ENCODE assay signal across 21 cellular contexts in the genomic region with DNA sequence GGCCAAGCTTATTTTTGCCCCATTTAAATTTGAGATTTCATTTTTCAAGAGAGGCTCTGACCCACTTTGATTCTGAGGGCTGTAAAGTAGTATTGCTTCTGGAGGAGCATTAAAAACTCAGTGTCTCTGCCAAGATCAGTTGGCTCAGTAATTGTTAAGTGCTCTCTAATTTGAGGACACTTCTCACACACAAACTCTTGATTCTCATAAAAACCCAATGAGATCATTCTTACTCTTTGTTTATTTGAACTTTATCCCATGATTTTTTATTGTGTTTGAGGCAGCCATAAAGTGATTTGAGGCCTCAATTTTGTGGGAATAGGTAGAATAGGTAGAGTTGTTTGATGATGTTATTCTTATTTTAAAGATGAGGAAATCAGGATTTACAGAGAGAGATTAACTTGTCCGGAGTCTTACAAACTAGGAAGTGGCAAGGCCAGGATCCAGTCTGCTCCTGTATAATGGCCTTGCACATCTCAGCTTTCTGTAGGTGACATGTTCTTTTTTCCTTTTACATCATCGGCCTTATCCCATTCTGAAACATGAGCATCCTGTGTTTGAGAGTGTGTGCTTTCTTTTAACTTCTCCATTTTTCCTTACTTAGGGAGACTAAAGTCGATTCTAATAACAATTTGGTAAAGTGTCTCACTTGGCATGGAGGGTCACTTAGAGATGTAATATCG.
DNase-seq lines count a peak whose midpoint lies in the region; ATAC-seq, FAIRE-seq and TF ChIP-seq lines count a peak whose summit lies in the region.
"Had no signal": no experiment of that assay in that cellular context is flagged by ENCODE, and none has a peak within 500 bp of the region (broad histone marks: within the 10 kb centered on the region; RNA-seq: fewer than 3 reads in every experiment).

No MANE protein-coding gene starts in this region.

- FAIRE-seq in urothelium cell line (lab: Jason Lieb, UNC), result no peak
- FAIRE-seq in HTR-8/SVneo (lab: Jason Lieb, UNC), result no peak
- FAIRE-seq: GM12891, kidney had no signal

- no peak overlapping the region for H3K4me3 ChIP-seq in left lung
- H3K4me3 ChIP-seq in tibial nerve, result no peak overlapping the region

- ATAC-seq in left lung, result peak; percentile 79

- no peaks in the 10 kb centered on the region for H3K36me3 ChIP-seq in left lung
- H3K36me3 ChIP-seq in tibial nerve, result no peaks in the 10 kb centered on the region

- H3K4me1 ChIP-seq in left lung, result peaks cover 3 to 6% of the 10 kb centered on the region in 2 donors
- H3K4me1 ChIP-seq in tibial nerve, result peaks cover 0 to 29% (median 0%) of the 10 kb centered on the region in 4 donors

- H3K9me3 ChIP-seq in left lung (no peaks in the 10 kb centered on the region), tibial nerve (no peaks in the 10 kb centered on the region)

- 82 to 87% methylated on average over 4 of the region's 4 CpGs for WGBS in tibial nerve, 2 donors

- TF ChIP-seq CTCF in left lung (IDR thresholded peaks at IDR 0.05), result no peak
- no peak for TF ChIP-seq CTCF in tibial nerve (IDR thresholded peaks at IDR 0.05)

- H3K27me3 ChIP-seq in left lung (no peaks in the 10 kb centered on the region), tibial nerve (no peaks in the 10 kb centered on the region)

- DNase-seq in NCI-H1105 treated with DMSO at 0.1 percent for 48 hours (lab: John Stamatoyannopoulos, UW) (peak; percentile 45), NCI-H1105 (lab: John Stamatoyannopoulos, UW) (no peak), left lung (no peak), tibial nerve (ENCODE audit: low spot score in 2 of 2) (no peak), urothelium cell line (ENCODE audit: low spot score) (no peak), HTR-8/SVneo (ENCODE audit: insufficient read length, low spot score) (no peak)
- DNase-seq in stimulated activated CD4-positive, alpha-beta T cell treated with anti-CD3 and anti-CD28 coated beads, Interleukin-4, amount 100 ng/mL, for 24 hours, result no peak
- DNase-seq: 8988T; activated CD4-positive, CD25-positive, alpha-beta regulatory T cell; activated CD8-positive, alpha-beta memory T cell treated with anti-CD3 and anti-CD28 coated beads for 24 hours; activated naive CD8-positive, alpha-beta T cell treated with anti-CD3 and anti-CD28 coated beads for 36 hours; effector CD8-positive, alpha-beta T cell; GDM1; hippocampal formation; kidney; NCI-H226; stimulated activated CD4-positive, alpha-beta T cell treated with anti-CD3 and anti-CD28 coated beads, Interleukin-2, amount 100 ng/mL, for 48 hours; substantia nigra; T-helper 2 cell had no signal

- intact Hi-C loops in left lung (cut with DNase I), result no loop called here

- peak overlapping the region; percentile 62 for H3K27ac ChIP-seq in cingulate gyrus (ENCODE audit: low read depth, low read length)
- H3K27ac ChIP-seq in left lung, result peak overlapping the region in 1 of 2 donors; percentile 27
- peak overlapping the region; percentile 6 to 56 (median 42) for H3K27ac ChIP-seq in tibial nerve

- no peak for TF ChIP-seq POLR2A in tibial nerve (IDR thresholded peaks at IDR 0.05)

- no peak for TF ChIP-seq EP300 in tibial nerve (IDR thresholded peaks at IDR 0.05)
